ENCODE assay signal across 2 cellular contexts in the genomic region with DNA sequence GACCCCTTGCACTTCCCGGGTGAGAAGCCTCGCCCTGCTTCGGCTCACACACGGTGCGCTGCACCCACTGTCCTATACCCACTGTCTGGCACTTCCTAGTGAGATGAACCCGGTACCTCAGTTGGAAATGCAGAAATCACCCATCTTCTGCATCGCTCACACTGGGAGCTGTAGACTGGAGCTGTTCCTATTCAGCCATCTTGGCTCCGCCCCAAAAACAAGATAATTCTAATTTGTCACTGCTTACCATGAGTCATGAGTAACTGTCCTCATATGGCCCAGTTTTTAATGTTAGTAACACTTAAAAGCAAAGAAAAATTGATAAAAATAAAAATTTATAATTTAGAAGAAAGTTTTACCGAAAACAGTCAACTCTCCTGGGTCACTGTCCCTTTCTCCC.
DNase-seq lines count a peak whose midpoint lies in the region; TF ChIP-seq lines count a peak whose summit lies in the region.
"Not testable (repeated sequence)": the region's sequence is repeated elsewhere in the genome, so short reads cannot be mapped to it uniquely, and the experiment has no call there.

No MANE protein-coding gene starts in this region.

- not testable (repeated sequence) for H3K4me1 ChIP-seq in adrenal gland (replicated peaks in 1 of 2)

- WGBS in adrenal gland, 4 donors = 54 to 69% (median 65%) methylated on average over 7 to 9 of the region's 9 CpGs

- H3K36me3 ChIP-seq in adrenal gland (replicated peaks in 1 of 2) = not testable (repeated sequence)

- intact Hi-C loops in adrenal gland (cut with DNase I) = not testable (repeated sequence)

- H3K9me3 ChIP-seq in adrenal gland (replicated peaks in 1 of 3) = not testable (repeated sequence)

- DNase-seq in RKO (ENCODE audit: low spot score) (peak; percentile 9), adrenal gland (peak; percentile 40 to 66 (median 56))

- not testable (repeated sequence) for H3K27ac ChIP-seq in adrenal gland

- not testable (repeated sequence) for TF ChIP-seq POLR2A in adrenal gland (IDR thresholded peaks at IDR 0.05)

- H3K27me3 ChIP-seq in adrenal gland = not testable (repeated sequence)

- not testable (repeated sequence) for TF ChIP-seq CTCF in adrenal gland (IDR thresholded peaks at IDR 0.05)

- not testable (repeated sequence) for H3K4me3 ChIP-seq in adrenal gland
